Comparison of ENCODE assay signal across 9 cellular contexts in genomic region chr7:6256709-6257535, GRCh38. TPM values are rescaled to one million over a fixed set of nuclear protein-coding genes. Genes with fewer than 3 reads are reported as not detected.
DNase-seq lines count a peak whose midpoint lies in the region; ATAC-seq, FAIRE-seq and TF ChIP-seq lines count a peak whose summit lies in the region.
"Had no signal": no experiment of that assay in that cellular context is flagged by ENCODE, and none has a peak within 500 bp of the region (broad histone marks: within the 10 kb centered on the region; RNA-seq: fewer than 3 reads in every experiment).

No MANE protein-coding gene starts in this region.

- H3K4me3 Mint-ChIP-seq in activated naive CD8-positive, alpha-beta T cell treated with anti-CD3 and anti-CD28 coated beads, Interleukin-2, amount 10 ng/mL, durations not matched to agents 7 days and 5 days: peak overlapping the region; percentile 2

- H3K4me1 Mint-ChIP-seq in activated naive CD8-positive, alpha-beta T cell treated with anti-CD3 and anti-CD28 coated beads, Interleukin-2, amount 10 ng/mL, durations not matched to agents 7 days and 5 days: peaks cover 24% of the 10 kb centered on the region

- DNase-seq in activated naive CD8-positive, alpha-beta T cell treated with anti-CD3 and anti-CD28 coated beads, Interleukin-2, amount 10 ng/mL, durations not matched to agents 7 days and 5 days: no peak
- DNase-seq in mucosa of descending colon (no peak), NCI-H69 (lab: John Stamatoyannopoulos, UW) (no peak), amygdala (lab: John Stamatoyannopoulos, UW) (no peak)
- no peak for DNase-seq in activated effector memory CD4-positive, alpha-beta T cell treated with anti-CD3 and anti-CD28 coated beads, Interleukin-2, amount 50 U/mL, for 16 hours

- no peaks in the 10 kb centered on the region for H3K9me3 Mint-ChIP-seq in activated naive CD8-positive, alpha-beta T cell treated with anti-CD3 and anti-CD28 coated beads, Interleukin-2, amount 10 ng/mL, durations not matched to agents 7 days and 5 days

- H3K9me3 ChIP-seq in mucosa of descending colon: no peaks in the 10 kb centered on the region

- peak; percentile 45 for FAIRE-seq in G401.6 (lab: Jason Lieb, UNC)
- FAIRE-seq: keratinocyte had no signal

- intact Hi-C loops in mucosa of descending colon (cut with DNase I, micrococcal nuclease): no loop called here

- H3K36me3 Mint-ChIP-seq in activated naive CD8-positive, alpha-beta T cell treated with anti-CD3 and anti-CD28 coated beads, Interleukin-2, amount 10 ng/mL, durations not matched to agents 7 days and 5 days: no peaks in the 10 kb centered on the region

- ATAC-seq in GM21367 (IDR thresholded peaks at IDR 0.05; ENCODE audit: unreplicated experiment) (peak; percentile 69), HG03571 (IDR thresholded peaks at IDR 0.05; ENCODE audit: unreplicated experiment) (peak; percentile 66), mucosa of descending colon (peak; percentile 72)
- peak; percentile 36 for ATAC-seq in activated naive CD8-positive, alpha-beta T cell treated with anti-CD3 and anti-CD28 coated beads, Interleukin-2, amount 10 ng/mL, durations not matched to agents 7 days and 5 days (ENCODE audit: low read depth)

- H3K36me3 ChIP-seq in mucosa of descending colon (ENCODE audit: low read depth): no peaks in the 10 kb centered on the region

- peaks cover 10% of the 10 kb centered on the region for H3K4me1 ChIP-seq in mucosa of descending colon (ENCODE audit: low read depth)

- peaks cover 7% of the 10 kb centered on the region for H3K27me3 Mint-ChIP-seq in activated naive CD8-positive, alpha-beta T cell treated with anti-CD3 and anti-CD28 coated beads, Interleukin-2, amount 10 ng/mL, durations not matched to agents 7 days and 5 days

- no peak overlapping the region for H3K27ac Mint-ChIP-seq in activated naive CD8-positive, alpha-beta T cell treated with anti-CD3 and anti-CD28 coated beads, Interleukin-2, amount 10 ng/mL, durations not matched to agents 7 days and 5 days

- TF ChIP-seq CTCF in mucosa of descending colon (IDR thresholded peaks at IDR 0.05): no peak

- no peak overlapping the region for H3K4me3 ChIP-seq in mucosa of descending colon

- POLR2A ChIA-PET in activated naive CD8-positive, alpha-beta T cell treated with anti-CD3 and anti-CD28 coated beads, Interleukin-2, amount 10 ng/mL, durations not matched to agents 7 days and 5 days (lab: Charles Lee): interaction anchor here (0.5 kb wide), 1 partner anchor 15 kb away, joined by 3 read pairs; no protein-coding TSS in a partner anchor

RNA-seq across cellular contexts. Expression of gene CYTH3, which starts 15.5 kb away (rescaled TPM):
- total RNA-seq in activated naive CD8-positive, alpha-beta T cell treated with anti-CD3 and anti-CD28 coated beads, Interleukin-2, amount 10 ng/mL, durations not matched to agents 7 days and 5 days: 10 to 100 TPM in 1 of 2 experiments, 1 to 10 TPM in 1; 9.8 to 12.5 TPM
- 10 to 100 TPM; 10.4 to 23.2 (median 11.9) TPM for total RNA-seq in mucosa of descending colon
